In genomic region chr1:72366473-72366872, GRCh38 we compare ENCODE assay signal across 1 cellular context.
TF ChIP-seq lines count a peak whose summit lies in the region.

No MANE protein-coding gene starts in this region.

TF ChIP-seq in HepG2, 621 proteins besides CTCF, POLR2A, EP300 and RAD21 (continued from another document and continues in another):
- no peak for TF ChIP-seq NR0B2 (CRISPR knock-in tag; IDR thresholded peaks at IDR 0.05)
- TF ChIP-seq ZNF510 (CRISPR knock-in tag; IDR thresholded peaks at IDR 0.05; ENCODE audit: low read depth), result no peak
- no peak for TF ChIP-seq ZNF75D (CRISPR knock-in tag; IDR thresholded peaks at IDR 0.05; ENCODE audit: borderline replicate concordance)
- TF ChIP-seq KDM5A (IDR thresholded peaks at IDR 0.05; ENCODE audit: borderline replicate concordance, low read length), result no peak
- no peak for TF ChIP-seq PHF8 (CRISPR knock-in tag; IDR thresholded peaks at IDR 0.05)
- no peak for TF ChIP-seq CENPT (CRISPR knock-in tag; IDR thresholded peaks at IDR 0.05; ENCODE audit: low read depth)
- no peak for TF ChIP-seq ZKSCAN1 (IDR thresholded peaks at IDR 0.05; ENCODE audit: low read length)
- no peak for TF ChIP-seq GATAD1 (CRISPR knock-in tag; IDR thresholded peaks at IDR 0.05)
- peak; percentile 87; the same call in 1 of the 2 replicates for TF ChIP-seq SIX1 (CRISPR knock-in tag; IDR thresholded peaks at IDR 0.05; ENCODE audit: borderline replicate concordance)
- TF ChIP-seq THAP9 (CRISPR knock-in tag; IDR thresholded peaks at IDR 0.05; ENCODE audit: borderline replicate concordance), result no peak
- no peak for TF ChIP-seq NFE2L2 (IDR thresholded peaks at IDR 0.05; ENCODE audit: low read length)
- no peak for TF ChIP-seq SUZ12 (IDR thresholded peaks at IDR 0.05; ENCODE audit: low read depth, low read length)
- no peak for TF ChIP-seq ZNF589 (CRISPR knock-in tag; conservative IDR thresholded peaks at IDR 0.05)
- TF ChIP-seq ELF1 (CRISPR knock-in tag; IDR thresholded peaks at IDR 0.05), result no peak
- no peak for TF ChIP-seq RFX5 (IDR thresholded peaks at IDR 0.05; ENCODE audit: low read depth, low read length)
- 0 out of 2 replicates have a peak, but pooled peaks have one; percentile 57 for TF ChIP-seq FOXA3 (CRISPR knock-in tag; IDR thresholded peaks at IDR 0.05)
- TF ChIP-seq ARHGAP35 (CRISPR knock-in tag; IDR thresholded peaks at IDR 0.05; ENCODE audit: borderline replicate concordance), result no peak
- no peak for TF ChIP-seq ZNF839 (CRISPR knock-in tag; IDR thresholded peaks at IDR 0.05; ENCODE audit: borderline replicate concordance)
- peak; percentile 64; the same call in 1 of the 2 replicates for TF ChIP-seq MIXL1 (CRISPR knock-in tag; IDR thresholded peaks at IDR 0.05)
- TF ChIP-seq ZNF333 (CRISPR knock-in tag; IDR thresholded peaks at IDR 0.05; ENCODE audit: borderline replicate concordance), result no peak
- TF ChIP-seq TEAD2 (CRISPR knock-in tag; IDR thresholded peaks at IDR 0.05), result no peak
- TF ChIP-seq NR2F2 (IDR thresholded peaks at IDR 0.05; ENCODE audit: borderline replicate concordance, low read depth), result no peak
- TF ChIP-seq ZMYM3 (CRISPR knock-in tag; IDR thresholded peaks at IDR 0.05), result no peak
- TF ChIP-seq ZNF879 (CRISPR knock-in tag; IDR thresholded peaks at IDR 0.05), result no peak
- TF ChIP-seq FOSL2 (CRISPR knock-in tag; IDR thresholded peaks at IDR 0.05), result peak; percentile 57
- no peak for TF ChIP-seq FIP1L1 (IDR thresholded peaks at IDR 0.05; ENCODE audit: borderline replicate concordance, insufficient read depth, low read depth, low read length)
- 0 out of 2 replicates have a peak, but pooled peaks have one; percentile 20 for TF ChIP-seq SAP130 (CRISPR knock-in tag; IDR thresholded peaks at IDR 0.05; ENCODE audit: low read depth)
- TF ChIP-seq ATF3 (CRISPR knock-in tag; IDR thresholded peaks at IDR 0.05), result no peak
- no peak for TF ChIP-seq NR2C2 (CRISPR knock-in tag; IDR thresholded peaks at IDR 0.05; ENCODE audit: borderline replicate concordance)
- TF ChIP-seq NFIC (IDR thresholded peaks at IDR 0.05; ENCODE audit: low read length), result 0 out of 2 replicates have a peak, but pooled peaks have one; percentile 34
- no peak; the same call in 1 of the 2 replicates for TF ChIP-seq FOXK1 (CRISPR knock-in tag; IDR thresholded peaks at IDR 0.05; ENCODE audit: borderline replicate concordance, low read depth)
- no peak for TF ChIP-seq ZNF3 (CRISPR knock-in tag; IDR thresholded peaks at IDR 0.05)
- TF ChIP-seq ZNF558 (CRISPR knock-in tag; IDR thresholded peaks at IDR 0.05; ENCODE audit: borderline replicate concordance), result no peak
- TF ChIP-seq ZNF124 (CRISPR knock-in tag; IDR thresholded peaks at IDR 0.05), result no peak
- TF ChIP-seq RAD51 (IDR thresholded peaks at IDR 0.05; ENCODE audit: borderline replicate concordance), result no peak
- TF ChIP-seq PLRG1 (conservative IDR thresholded peaks at IDR 0.05), result no peak
- TF ChIP-seq ZNF251 (CRISPR knock-in tag; IDR thresholded peaks at IDR 0.05), result no peak
- TF ChIP-seq BRCA1 (CRISPR knock-in tag; IDR thresholded peaks at IDR 0.05), result no peak
- no peak for TF ChIP-seq ZNF121 (CRISPR knock-in tag; IDR thresholded peaks at IDR 0.05)
- peak; percentile 69; the same call in 1 of the 2 replicates for TF ChIP-seq TCF7L2 (IDR thresholded peaks at IDR 0.05; ENCODE audit: low read depth, low read length)
- TF ChIP-seq CEBPG (CRISPR knock-in tag; IDR thresholded peaks at IDR 0.05), result peak; percentile 92
- TF ChIP-seq ZNF891 (CRISPR knock-in tag; IDR thresholded peaks at IDR 0.05), result no peak
- TF ChIP-seq ZNF563 (CRISPR knock-in tag; IDR thresholded peaks at IDR 0.05), result no peak
- no peak for TF ChIP-seq AGO1 (IDR thresholded peaks at IDR 0.05; ENCODE audit: low read depth, low read length, poor library complexity, severe bottlenecking)
- no peak for TF ChIP-seq GFI1 (CRISPR knock-in tag; IDR thresholded peaks at IDR 0.05; ENCODE audit: borderline replicate concordance)
- no peak for TF ChIP-seq MIER2 (CRISPR knock-in tag; IDR thresholded peaks at IDR 0.05)
- no peak for TF ChIP-seq ZNF674 (CRISPR knock-in tag; IDR thresholded peaks at IDR 0.05; ENCODE audit: low read depth)
- no peak for TF ChIP-seq RCOR2 (CRISPR knock-in tag; IDR thresholded peaks at IDR 0.05)
- peak; percentile 78 for TF ChIP-seq TCF7 (IDR thresholded peaks at IDR 0.05; ENCODE audit: low read depth)
- peak; percentile 26; the same call in 1 of the 2 replicates for TF ChIP-seq RXRB (CRISPR knock-in tag; IDR thresholded peaks at IDR 0.05; ENCODE audit: borderline replicate concordance)
- TF ChIP-seq DDIT3 (CRISPR knock-in tag; IDR thresholded peaks at IDR 0.05), result no peak
- TF ChIP-seq HDAC2 (CRISPR knock-in tag; IDR thresholded peaks at IDR 0.05), result 0 out of 2 replicates have a peak, but pooled peaks have one; percentile 23
- TF ChIP-seq ZNF441 (CRISPR knock-in tag; IDR thresholded peaks at IDR 0.05; ENCODE audit: borderline replicate concordance), result no peak
- no peak for TF ChIP-seq KAT2B (IDR thresholded peaks at IDR 0.05; ENCODE audit: borderline replicate concordance, low read depth, low read length)
- TF ChIP-seq HNF4A (CRISPR knock-in tag; IDR thresholded peaks at IDR 0.05), result no peak
- no peak for TF ChIP-seq REXO4 (CRISPR knock-in tag; IDR thresholded peaks at IDR 0.05; ENCODE audit: borderline replicate concordance)
- TF ChIP-seq CEBPB (IDR thresholded peaks at IDR 0.05; ENCODE audit: borderline replicate concordance, low read depth, low read length), result peak; percentile 99
- no peak for TF ChIP-seq CHCHD3 (CRISPR knock-in tag; IDR thresholded peaks at IDR 0.05)
- TF ChIP-seq ZNF383 (CRISPR knock-in tag; IDR thresholded peaks at IDR 0.05; ENCODE audit: borderline replicate concordance), result no peak
- TF ChIP-seq ZNF205 (CRISPR knock-in tag; IDR thresholded peaks at IDR 0.05), result no peak
- no peak for TF ChIP-seq SNRNP70 (IDR thresholded peaks at IDR 0.05; ENCODE audit: low read depth, low read length)
- TF ChIP-seq ESRRA (CRISPR knock-in tag; IDR thresholded peaks at IDR 0.05; ENCODE audit: low read depth), result no peak
- no peak for TF ChIP-seq ELF4 (CRISPR knock-in tag; IDR thresholded peaks at IDR 0.05; ENCODE audit: borderline replicate concordance)
- TF ChIP-seq KDM6A (CRISPR knock-in tag; IDR thresholded peaks at IDR 0.05; ENCODE audit: low read depth), result no peak
- no peak for TF ChIP-seq JUNB (CRISPR knock-in tag; IDR thresholded peaks at IDR 0.05; ENCODE audit: borderline replicate concordance)
- TF ChIP-seq HOMEZ (CRISPR knock-in tag; IDR thresholded peaks at IDR 0.05; ENCODE audit: low read depth), result peak; percentile 85; the same call in 1 of the 2 replicates
- TF ChIP-seq SP5 (CRISPR knock-in tag; IDR thresholded peaks at IDR 0.05; ENCODE audit: borderline replicate concordance, low read depth), result no peak
- no peak for TF ChIP-seq JUN (CRISPR knock-in tag; IDR thresholded peaks at IDR 0.05)
- peak; percentile 67; the same call in 1 of the 2 replicates for TF ChIP-seq GATAD2A (CRISPR knock-in tag; IDR thresholded peaks at IDR 0.05)
- no peak for TF ChIP-seq ZNF18 (CRISPR knock-in tag; IDR thresholded peaks at IDR 0.05; ENCODE audit: insufficient replicate concordance)
- TF ChIP-seq NPAS2 (CRISPR knock-in tag; IDR thresholded peaks at IDR 0.05; ENCODE audit: borderline replicate concordance), result no peak
- TF ChIP-seq ZNF687 (CRISPR knock-in tag; IDR thresholded peaks at IDR 0.05), result no peak
- TF ChIP-seq ZNF468 (CRISPR knock-in tag; IDR thresholded peaks at IDR 0.05), result no peak
- peak; percentile 83 for TF ChIP-seq BCL6 (CRISPR knock-in tag; IDR thresholded peaks at IDR 0.05)
- no peak for TF ChIP-seq MXI1 (IDR thresholded peaks at IDR 0.05; ENCODE audit: borderline replicate concordance, low read depth, low read length)
- TF ChIP-seq TP53 (CRISPR knock-in tag; conservative IDR thresholded peaks at IDR 0.05), result no peak
- TF ChIP-seq ZNF296 (CRISPR knock-in tag; conservative IDR thresholded peaks at IDR 0.05), result no peak
- no peak for TF ChIP-seq NR2F1 (CRISPR knock-in tag; IDR thresholded peaks at IDR 0.05)
- no peak for TF ChIP-seq SRSF9 (IDR thresholded peaks at IDR 0.05; ENCODE audit: borderline replicate concordance, insufficient read depth, low read depth, low read length, poor library complexity, severe bottlenecking)
